ENCODE assay signal across 2 cellular contexts in the genomic region with DNA sequence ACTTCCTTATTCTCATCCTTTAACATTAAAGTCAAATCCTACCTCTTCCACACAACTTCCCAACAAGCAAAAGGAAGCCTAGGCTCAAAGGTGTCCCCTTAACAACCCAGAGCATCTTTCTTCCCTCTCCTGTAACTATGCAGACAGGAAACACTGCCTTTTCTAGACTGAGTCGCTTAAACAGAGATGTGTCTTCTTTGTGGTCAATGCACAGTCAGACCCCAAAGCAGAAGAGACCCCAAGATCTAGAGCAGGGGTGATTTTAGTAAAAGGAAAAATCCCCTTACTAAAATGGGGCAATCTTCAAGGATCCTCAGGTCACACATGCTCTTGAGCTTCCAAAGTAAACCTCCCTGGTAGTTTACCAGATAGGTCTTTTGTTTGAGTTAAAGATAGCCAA.
TF ChIP-seq lines count a peak whose summit lies in the region.

No MANE protein-coding gene starts in this region.

TF ChIP-seq in SK-N-SH, 30 proteins besides CTCF, POLR2A, EP300 and RAD21 (continued from another document):
- peak; percentile 9 for TF ChIP-seq CHD2 (IDR thresholded peaks at IDR 0.05; ENCODE audit: low read length, partially characterized antibody)

TF ChIP-seq in SK-N-SH treated with all-trans-retinoic acid at 6 μM for 48 hours, 23 proteins besides CTCF, POLR2A, EP300 and RAD21 (continued from another document):
- TF ChIP-seq TCF4 (CRISPR knock-in tag; IDR thresholded peaks at IDR 0.05; ENCODE audit: borderline replicate concordance) = no peak
- no peak for TF ChIP-seq ZFP3 (CRISPR knock-in tag; IDR thresholded peaks at IDR 0.05)
- TF ChIP-seq RARB (CRISPR knock-in tag; IDR thresholded peaks at IDR 0.05) = no peak
- TF ChIP-seq PATZ1 (CRISPR knock-in tag; IDR thresholded peaks at IDR 0.05; ENCODE audit: borderline replicate concordance) = no peak
- no peak for TF ChIP-seq ZNF8 (CRISPR knock-in tag; IDR thresholded peaks at IDR 0.05)
- no peak for TF ChIP-seq ISL1 (CRISPR knock-in tag; IDR thresholded peaks at IDR 0.05)
- TF ChIP-seq ESRRG (CRISPR knock-in tag; IDR thresholded peaks at IDR 0.05) = no peak
- no peak for TF ChIP-seq PPARA (CRISPR knock-in tag; IDR thresholded peaks at IDR 0.05; ENCODE audit: borderline replicate concordance)
- TF ChIP-seq TSHZ2 (CRISPR knock-in tag; IDR thresholded peaks at IDR 0.05) = no peak
- TF ChIP-seq ZNF565 (CRISPR knock-in tag; conservative IDR thresholded peaks at IDR 0.05; ENCODE audit: low read depth) = no peak
- no peak for TF ChIP-seq ZNF70 (CRISPR knock-in tag; IDR thresholded peaks at IDR 0.05)
- no peak for TF ChIP-seq POU6F1 (CRISPR knock-in tag; IDR thresholded peaks at IDR 0.05; ENCODE audit: borderline replicate concordance, low read depth)
- TF ChIP-seq CSRNP3 (CRISPR knock-in tag; IDR thresholded peaks at IDR 0.05) = no peak
- TF ChIP-seq CSDC2 (CRISPR knock-in tag; IDR thresholded peaks at IDR 0.05) = no peak
- TF ChIP-seq OSR1 (CRISPR knock-in tag; IDR thresholded peaks at IDR 0.05) = no peak
- TF ChIP-seq BACH2 (CRISPR knock-in tag; IDR thresholded peaks at IDR 0.05; ENCODE audit: borderline replicate concordance) = no peak
- no peak for TF ChIP-seq ZC3H10 (CRISPR knock-in tag; IDR thresholded peaks at IDR 0.05)
